In the genomic region with DNA sequence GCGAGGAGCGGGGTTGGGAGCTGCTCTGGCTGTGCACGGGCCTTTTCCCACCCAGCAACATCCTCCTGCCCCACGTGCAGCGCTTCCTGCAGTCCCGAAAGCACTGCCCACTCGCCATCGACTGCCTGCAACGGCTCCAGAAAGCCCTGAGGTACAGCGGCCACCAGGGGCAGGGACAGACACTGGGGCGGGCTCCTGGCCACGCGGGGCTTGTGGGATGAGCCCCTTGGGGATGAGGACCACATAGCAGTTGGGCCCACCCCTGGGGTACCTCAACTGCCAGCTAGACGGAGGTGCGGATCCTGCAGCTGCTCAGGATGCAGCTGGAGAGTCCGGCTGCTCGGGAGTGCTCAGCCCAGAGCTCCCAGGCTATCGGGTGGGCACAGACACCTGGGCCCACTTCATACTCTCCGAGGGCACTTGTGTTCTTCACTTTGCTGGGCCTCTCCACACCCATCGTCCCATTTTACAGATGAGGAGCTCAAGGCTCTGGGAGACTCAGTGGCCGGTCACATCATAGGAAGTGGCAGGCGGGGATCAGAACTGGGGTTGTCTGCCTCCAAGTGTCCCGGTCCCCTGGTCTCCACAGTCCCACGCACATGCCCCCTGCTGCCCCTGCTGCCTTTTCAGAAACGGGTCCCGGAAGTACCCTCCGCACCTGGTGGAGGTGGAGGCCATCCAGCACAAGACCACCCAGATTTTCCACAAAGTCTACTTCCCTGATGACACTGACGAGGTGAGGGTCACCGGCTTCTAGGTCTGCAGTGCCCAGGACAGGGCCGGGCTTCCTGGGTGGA, we compare ENCODE assay signal across 20 cellular contexts.
A peak's percentile ranks its signal among the peaks of the same experiment; 100 is the strongest.
DNase-seq lines count a peak whose midpoint lies in the region; ATAC-seq and TF ChIP-seq lines count a peak whose summit lies in the region.
"Had no signal": no experiment of that assay in that cellular context is flagged by ENCODE, and none has a peak within 500 bp of the region (broad histone marks: within the 10 kb centered on the region; RNA-seq: fewer than 3 reads in every experiment).

No MANE protein-coding gene starts in this region.

- 73 to 85% (median 82%) methylated on average over 24 to 30 of the region's 30 CpGs for WGBS in spleen, 5 donors

- H3K4me1 ChIP-seq in spleen = peaks cover 0 to 4% (median 0%) of the 10 kb centered on the region in 6 donors
- H3K4me1 ChIP-seq: right lobe of liver, testis, vagina had no signal

- in situ Hi-C loops in brain microvascular endothelial cell (cut with HindIII; ENCODE audit: low pct_ligation_motif_present, low sequenced_read_pairs) = no loop called here

- H3K4me3 Mint-ChIP-seq in activated CD8-positive, alpha-beta memory T cell treated with anti-CD3 and anti-CD28 coated beads, Interleukin-2, amount 10 ng/mL, durations not matched to agents 7 days and 5 days = no peak overlapping the region
- no peak overlapping the region for H3K4me3 Mint-ChIP-seq in endothelial cell (ENCODE audit: unreplicated experiment)
- H3K4me3 Mint-ChIP-seq: HFFc6 had no signal

- H3K27ac ChIP-seq in spleen (no peak overlapping the region), brain microvascular endothelial cell (no peak overlapping the region)
- H3K27ac ChIP-seq: epithelial cell of prostate, GM23248, right lobe of liver, RWPE1, testis, vagina had no signal

- DNase-seq in activated CD8-positive, alpha-beta memory T cell treated with anti-CD3 and anti-CD28 coated beads, Interleukin-2, amount 50 U/mL, for 4 hours = peak; percentile 13
- DNase-seq in activated CD8-positive, alpha-beta memory T cell treated with anti-CD3 and anti-CD28 coated beads, Interleukin-2, amount 10 ng/mL, durations not matched to agents 7 days and 5 days = no peak
- DNase-seq in Daoy (ENCODE audit: low read depth) (peak; percentile 4), endothelial cell (ENCODE audit: low spot score) (peak; percentile 2), spleen (peak; percentile 66), iPS-NIHi7 (ENCODE audit: extremely low spot score) (no peak), NCI-H2029 treated with DMSO at 0.1 percent for 48 hours (lab: John Stamatoyannopoulos, UW) (no peak), brain microvascular endothelial cell (no peak)
- DNase-seq: activated effector memory CD4-positive, alpha-beta T cell treated with Interleukin-2 at 50 U/mL for 16 hours; GM23248; HFFc6; NCI-H146; NCI-H446 treated with DMSO at 0.1 percent for 48 hours; stimulated activated naive CD8-positive, alpha-beta T cell treated with anti-CD3 and anti-CD28 coated beads, Interleukin-15, Interleukin-2, amounts not matched to agents 100 U/mL and 50 U/mL, for 24 hours had no signal

- H3K27ac Mint-ChIP-seq in activated CD8-positive, alpha-beta memory T cell treated with anti-CD3 and anti-CD28 coated beads, Interleukin-2, amount 10 ng/mL, durations not matched to agents 7 days and 5 days = no peak overlapping the region
- H3K27ac Mint-ChIP-seq in endothelial cell (ENCODE audit: unreplicated experiment) = no peak overlapping the region
- H3K27ac Mint-ChIP-seq: HFFc6 had no signal

- ATAC-seq in activated CD8-positive, alpha-beta memory T cell treated with anti-CD3 and anti-CD28 coated beads, Interleukin-2, amount 10 ng/mL, durations not matched to agents 7 days and 5 days = no peak
- ATAC-seq: right lobe of liver; stimulated activated naive CD8-positive, alpha-beta T cell treated with anti-CD3 and anti-CD28 coated beads, Interleukin-15, Interleukin-2, amounts not matched to agents 100 U/mL and 50 U/mL, for 24 hours had no signal

- H3K27me3 Mint-ChIP-seq in activated CD8-positive, alpha-beta memory T cell treated with anti-CD3 and anti-CD28 coated beads, Interleukin-2, amount 10 ng/mL, durations not matched to agents 7 days and 5 days = no peaks in the 10 kb centered on the region
- H3K27me3 Mint-ChIP-seq in endothelial cell (ENCODE audit: unreplicated experiment) = peaks cover 11% of the 10 kb centered on the region

- no peaks in the 10 kb centered on the region for H3K9me3 ChIP-seq in spleen
- H3K9me3 ChIP-seq: right lobe of liver, testis, vagina had no signal

- H3K4me1 Mint-ChIP-seq in activated CD8-positive, alpha-beta memory T cell treated with anti-CD3 and anti-CD28 coated beads, Interleukin-2, amount 10 ng/mL, durations not matched to agents 7 days and 5 days = peaks cover 3% of the 10 kb centered on the region
- peaks cover 8% of the 10 kb centered on the region for H3K4me1 Mint-ChIP-seq in endothelial cell (ENCODE audit: unreplicated experiment)

- CTCF ChIA-PET in activated CD8-positive, alpha-beta memory T cell treated with anti-CD3 and anti-CD28 coated beads, Interleukin-2, amount 10 ng/mL, durations not matched to agents 7 days and 5 days (lab: Charles Lee) = interaction anchor here (0.5 kb wide), 1 partner anchor 9 kb away, joined by 3 read pairs; no protein-coding TSS in a partner anchor

- H3K27me3 ChIP-seq in spleen (replicated peaks in 1 of 7) = no peaks in the 10 kb centered on the region
- H3K27me3 ChIP-seq in brain microvascular endothelial cell (replicated peaks) = no peaks in the 10 kb centered on the region
- H3K27me3 ChIP-seq: right lobe of liver, testis, vagina had no signal

- H3K4me3 ChIP-seq in spleen = no peak overlapping the region
- no peak overlapping the region for H3K4me3 ChIP-seq in brain microvascular endothelial cell (ENCODE audit: low read depth, low read length)
- H3K4me3 ChIP-seq: GM23248, lung, right lobe of liver, testis, vagina had no signal

- peaks cover 0 to 76% (median 4%) of the 10 kb centered on the region in 6 donors for H3K36me3 ChIP-seq in spleen
- H3K36me3 ChIP-seq in brain microvascular endothelial cell (replicated peaks) = no peaks in the 10 kb centered on the region
- H3K36me3 ChIP-seq: vagina had no signal

- H3K36me3 Mint-ChIP-seq in activated CD8-positive, alpha-beta memory T cell treated with anti-CD3 and anti-CD28 coated beads, Interleukin-2, amount 10 ng/mL, durations not matched to agents 7 days and 5 days = no peaks in the 10 kb centered on the region
- H3K36me3 Mint-ChIP-seq in endothelial cell (ENCODE audit: low read depth, unreplicated experiment) = peaks cover 9% of the 10 kb centered on the region

- no peaks in the 10 kb centered on the region for H3K9me3 Mint-ChIP-seq in activated CD8-positive, alpha-beta memory T cell treated with anti-CD3 and anti-CD28 coated beads, Interleukin-2, amount 10 ng/mL, durations not matched to agents 7 days and 5 days (ENCODE audit: low read depth)
- no peaks in the 10 kb centered on the region for H3K9me3 Mint-ChIP-seq in endothelial cell (ENCODE audit: unreplicated experiment)
- H3K9me3 Mint-ChIP-seq: HFFc6 had no signal

- TF ChIP-seq POLR2A in spleen (IDR thresholded peaks at IDR 0.05) = no peak

- no peak for TF ChIP-seq CTCF in endothelial cell (IDR thresholded peaks at IDR 0.05; ENCODE audit: unreplicated experiment)
- no peak for TF ChIP-seq CTCF in spleen (IDR thresholded peaks at IDR 0.05 in 8 of 11, conservative IDR thresholded peaks at IDR 0.05 in 3 of 11)
- TF ChIP-seq CTCF in brain microvascular endothelial cell (IDR thresholded peaks at IDR 0.05; ENCODE audit: low read depth, low read length, missing control alignments) = no peak

- intact Hi-C loops in spleen (cut with DNase I; ENCODE audit: low total_unique reads) = no loop called here

Comparison
In these comparisons a context has a peak if more than half of its experiments do, and no peak if none do; other contexts are left out.
1. DNase-seq: peak in activated CD8-positive, alpha-beta memory T cell treated with anti-CD3 and anti-CD28 coated beads, Interleukin-2, amount 50 U/mL, for 4 hours (single experiment), Daoy (single experiment), endothelial cell (single experiment) and spleen (single experiment); none in activated CD8-positive, alpha-beta memory T cell treated with anti-CD3 and anti-CD28 coated beads, Interleukin-2, amount 10 ng/mL, durations not matched to agents 7 days and 5 days (single experiment), iPS-NIHi7 (single experiment), NCI-H2029 treated with DMSO at 0.1 percent for 48 hours (single experiment) and brain microvascular endothelial cell (single experiment).